ENCODE assay signal across 8 cellular contexts in the genomic region with DNA sequence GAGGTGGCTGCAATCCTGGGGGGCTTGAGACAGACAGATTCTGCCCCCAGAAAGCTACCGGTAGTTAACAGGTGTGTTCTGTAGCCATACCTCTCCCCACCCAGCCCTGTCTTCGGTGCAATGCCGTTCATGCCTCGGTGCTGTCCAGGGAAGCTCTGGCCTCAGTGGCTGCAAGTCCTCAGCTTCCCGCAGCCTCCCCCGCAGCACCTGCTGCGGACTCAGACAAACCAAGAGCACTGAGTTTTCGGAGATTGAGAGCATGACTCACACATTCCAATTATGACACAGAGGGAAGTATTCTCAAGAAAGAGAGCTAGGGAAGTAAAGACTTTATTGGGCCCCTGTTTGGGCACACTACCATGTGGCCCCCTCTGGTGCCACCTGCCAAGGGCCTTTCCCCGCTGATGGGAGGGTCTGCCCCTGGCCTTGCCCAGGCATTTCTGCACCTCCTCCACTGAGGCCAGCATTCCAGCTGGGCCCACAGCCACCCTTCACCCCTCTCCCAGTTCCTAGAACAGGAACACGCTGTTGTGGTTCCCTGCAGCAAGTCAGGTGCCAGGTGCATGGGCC. TPM values are rescaled to one million over a fixed set of nuclear protein-coding genes. Genes with fewer than 3 reads are reported as not detected.
A peak's percentile ranks its signal among the peaks of the same experiment; 100 is the strongest.
DNase-seq lines count a peak whose midpoint lies in the region; ATAC-seq and TF ChIP-seq lines count a peak whose summit lies in the region.

No MANE protein-coding gene starts in this region.

- TF ChIP-seq CTCF in omental fat pad (IDR thresholded peaks at IDR 0.05) (no peak), ascending aorta (IDR thresholded peaks at IDR 0.05) (no peak), lower leg skin (IDR thresholded peaks at IDR 0.05) (no peak)

- intact Hi-C loops in ascending aorta (cut with DNase I), result no loop called here
- intact Hi-C loops in lower leg skin (cut with DNase I; ENCODE audit: low total_unique reads), result no loop called here

- no peaks in the 10 kb centered on the region for H3K27me3 ChIP-seq in ascending aorta

- H3K4me1 Mint-ChIP-seq in activated naive CD4-positive, alpha-beta T cell treated with anti-CD3 and anti-CD28 coated beads, Interleukin-2, amount 10 ng/mL, durations not matched to agents 7 days and 5 days, result peaks cover 71% of the 10 kb centered on the region

- no peaks in the 10 kb centered on the region for H3K36me3 ChIP-seq in ascending aorta

- CTCF ChIA-PET in activated naive CD4-positive, alpha-beta T cell treated with anti-CD3 and anti-CD28 coated beads, Interleukin-2, amount 10 ng/mL, durations not matched to agents 7 days and 5 days (lab: Charles Lee), result interaction anchor here (0.8 to 1.7 kb wide), 3 partner anchors 9 to 58 kb away, joined by 3 to 6 read pairs (median 4); no protein-coding TSS in a partner anchor

- peak overlapping the region; percentile 18 for H3K4me3 Mint-ChIP-seq in activated naive CD4-positive, alpha-beta T cell treated with anti-CD3 and anti-CD28 coated beads, Interleukin-2, amount 10 ng/mL, durations not matched to agents 7 days and 5 days

- no peak overlapping the region for H3K27ac ChIP-seq in ascending aorta

- H3K4me1 ChIP-seq in ascending aorta, result no peaks in the 10 kb centered on the region

- H3K27me3 Mint-ChIP-seq in activated naive CD4-positive, alpha-beta T cell treated with anti-CD3 and anti-CD28 coated beads, Interleukin-2, amount 10 ng/mL, durations not matched to agents 7 days and 5 days, result no peaks in the 10 kb centered on the region

- ATAC-seq in omental fat pad (ENCODE audit: low FRiP score), result peak; percentile 41

- no peaks in the 10 kb centered on the region for H3K36me3 Mint-ChIP-seq in activated naive CD4-positive, alpha-beta T cell treated with anti-CD3 and anti-CD28 coated beads, Interleukin-2, amount 10 ng/mL, durations not matched to agents 7 days and 5 days

- no peaks in the 10 kb centered on the region for H3K9me3 ChIP-seq in ascending aorta

- WGBS in lower leg skin, 2 donors, result 75 to 78% methylated on average over 10 of the region's 10 CpGs

- H3K27ac Mint-ChIP-seq in activated naive CD4-positive, alpha-beta T cell treated with anti-CD3 and anti-CD28 coated beads, Interleukin-2, amount 10 ng/mL, durations not matched to agents 7 days and 5 days, result peak overlapping the region; percentile 93

- H3K9me3 Mint-ChIP-seq in activated naive CD4-positive, alpha-beta T cell treated with anti-CD3 and anti-CD28 coated beads, Interleukin-2, amount 10 ng/mL, durations not matched to agents 7 days and 5 days, result no peaks in the 10 kb centered on the region

- DNase-seq in GM03348 (ENCODE audit: low spot score) (peak; percentile 58), HCEC 1CT (peak; percentile 72), NCI-H226 (peak; percentile 88), omental fat pad (ENCODE audit: low spot score) (no peak), NCI-H510A (lab: John Stamatoyannopoulos, UW) (no peak), ascending aorta (ENCODE audit: low spot score in 2 of 2) (no peak), lower leg skin (ENCODE audit: low spot score in 2 of 2) (no peak)
- DNase-seq in activated naive CD4-positive, alpha-beta T cell treated with anti-CD3 and anti-CD28 coated beads, Interleukin-2, amount 10 ng/mL, durations not matched to agents 7 days and 5 days, result peak; percentile 35

- no peak for TF ChIP-seq POLR2A in lower leg skin (IDR thresholded peaks at IDR 0.05)

- no peak overlapping the region for H3K4me3 ChIP-seq in ascending aorta
- no peak overlapping the region for H3K4me3 ChIP-seq in lower leg skin (ENCODE audit: low read depth, poor library complexity, severe bottlenecking)

RNA-seq across cellular contexts. Expression of gene EZH2, which starts 30.2 kb away (rescaled TPM):
- 1 to 10 TPM; 1.7 to 5.8 (median 2.4) TPM for total RNA-seq in omental fat pad
- not detected for total RNA-seq in ascending aorta
- 10 to 100 TPM in 3 of 4 donors, 1 to 10 TPM in 1; 9.5 to 16.3 (median 11.3) TPM for total RNA-seq in lower leg skin

Comparison
In these comparisons a context has a peak if more than half of its experiments do, and no peak if none do; other contexts are left out.
1. DNase-seq: peak in GM03348 (single experiment), HCEC 1CT (single experiment), NCI-H226 (single experiment) and activated naive CD4-positive, alpha-beta T cell treated with anti-CD3 and anti-CD28 coated beads, Interleukin-2, amount 10 ng/mL, durations not matched to agents 7 days and 5 days (single experiment); none in omental fat pad (single experiment), NCI-H510A (single experiment), ascending aorta (0 of 2) and lower leg skin (0 of 2).